ENCODE assay signal across 1 cellular context in genomic region chrX:132004728-132005127, GRCh38.
TF ChIP-seq lines count a peak whose summit lies in the region.

No MANE protein-coding gene starts in this region.

TF ChIP-seq in K562, 482 proteins besides CTCF, POLR2A, EP300 and RAD21 (continued from another document):
- TF ChIP-seq JUND (IDR thresholded peaks at IDR 0.05; ENCODE audit: borderline replicate concordance, low read depth, low read length) (peak; percentile 83), JUND (tag; IDR thresholded peaks at IDR 0.05; ENCODE audit: borderline replicate concordance, low read depth, low read length) (peak; percentile 80; the same call in 1 of the 3 replicates), FOSL1 (tag; conservative IDR thresholded peaks at IDR 0.05) (peak; percentile 84), C11orf30 (IDR thresholded peaks at IDR 0.05; ENCODE audit: low read depth) (no peak), ATF7 (IDR thresholded peaks at IDR 0.05) (peak; percentile 39; the same call in 1 of the 2 replicates), ATF3 (IDR thresholded peaks at IDR 0.05) (peak; percentile 61), ATF3 (CRISPR knock-in tag; conservative IDR thresholded peaks at IDR 0.05) (no peak), CREB1 (IDR thresholded peaks at IDR 0.05) (0 out of 2 replicates have a peak, but pooled peaks have one; percentile 16), CREB1 (CRISPR knock-in tag; IDR thresholded peaks at IDR 0.05) (no peak), CBFA2T3 (IDR thresholded peaks at IDR 0.05) (peak; percentile 39), GATAD2A (IDR thresholded peaks at IDR 0.05) (no peak), HMBOX1 (IDR thresholded peaks at IDR 0.05) (peak; percentile 43; the same call in 1 of the 2 replicates), TRIM25 (IDR thresholded peaks at IDR 0.05; ENCODE audit: borderline replicate concordance) (no peak), ARID1B (IDR thresholded peaks at IDR 0.05) (peak; percentile 29; the same call in 1 of the 2 replicates)
